15 cellular contexts compared by ENCODE assay signal in the genomic region with DNA sequence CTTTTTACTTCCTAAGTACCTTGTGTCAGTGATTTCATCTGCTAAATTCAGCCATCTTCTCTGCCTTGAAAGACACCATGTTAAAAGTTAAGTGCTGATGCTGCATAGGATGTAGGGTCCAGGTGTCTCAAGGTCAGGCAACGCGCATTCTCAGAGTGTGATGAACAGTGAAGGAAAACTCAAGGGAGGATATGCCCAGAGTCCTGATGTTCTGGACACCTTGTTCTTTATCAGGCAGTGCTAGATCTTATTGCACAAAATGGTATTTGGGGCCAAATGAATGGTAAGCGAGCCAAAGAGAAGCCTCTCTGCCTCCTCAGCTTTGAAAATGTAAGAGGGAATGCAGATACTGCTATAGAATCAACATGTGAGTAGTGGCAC.
DNase-seq lines count a peak whose midpoint lies in the region; ATAC-seq and TF ChIP-seq lines count a peak whose summit lies in the region.
"Had no signal": no experiment of that assay in that cellular context is flagged by ENCODE, and none has a peak within 500 bp of the region (broad histone marks: within the 10 kb centered on the region; RNA-seq: fewer than 3 reads in every experiment).

No MANE protein-coding gene starts in this region.

- H3K27ac ChIP-seq in CD4-positive, CD25-positive, alpha-beta regulatory T cell (ENCODE audit: insufficient read depth, low read length, poor library complexity, severe bottlenecking): no peak overlapping the region
- H3K27ac ChIP-seq in body of pancreas (peak overlapping the region in 3 of 4 donors; percentile 13 to 51 (median 26)), neutrophil (peak overlapping the region; percentile 84)
- H3K27ac ChIP-seq: epithelial cell of prostate, testis had no signal

- DNase-seq in DMS79 (lab: John Stamatoyannopoulos, UW): peak; percentile 54
- DNase-seq in DMS79 treated with DMSO at 0.1 percent for 48 hours (lab: John Stamatoyannopoulos, UW): no peak
- DNase-seq in CD4-positive, CD25-positive, alpha-beta regulatory T cell: no peak
- no peak for DNase-seq in body of pancreas
- DNase-seq: activated CD8-positive, alpha-beta T cell treated with anti-CD3 and anti-CD28 coated beads, Interleukin-2, amount 10 ng/mL, durations not matched to agents 7 days and 5 days; C1 segment of cervical spinal cord; left ventricle myocardium superior; testis had no signal

- peaks cover 4% of the 10 kb centered on the region for H3K27me3 Mint-ChIP-seq in CD4-positive, CD25-positive, alpha-beta regulatory T cell

- H3K27ac Mint-ChIP-seq in CD4-positive, CD25-positive, alpha-beta regulatory T cell: peak overlapping the region; percentile 0 to 81 (median 39)

- no peaks in the 10 kb centered on the region for H3K9me3 ChIP-seq in CD4-positive, CD25-positive, alpha-beta regulatory T cell (ENCODE audit: control insufficient read depth in 2 of 2, low read length in 2 of 2)
- H3K9me3 ChIP-seq in body of pancreas (no peaks in the 10 kb centered on the region), neutrophil (no peaks in the 10 kb centered on the region)
- H3K9me3 ChIP-seq: testis had no signal

- H3K27me3 ChIP-seq in CD4-positive, CD25-positive, alpha-beta regulatory T cell (ENCODE audit: control insufficient read depth, insufficient read depth, low read length): no peaks in the 10 kb centered on the region
- H3K27me3 ChIP-seq in body of pancreas (no peaks in the 10 kb centered on the region), neutrophil (no peaks in the 10 kb centered on the region)
- H3K27me3 ChIP-seq: testis had no signal

- H3K36me3 Mint-ChIP-seq in CD4-positive, CD25-positive, alpha-beta regulatory T cell: peaks cover 12% of the 10 kb centered on the region

- peaks cover 47 to 86% (median 66%) of the 10 kb centered on the region in 4 donors for H3K4me1 Mint-ChIP-seq in CD4-positive, CD25-positive, alpha-beta regulatory T cell

- peaks cover 2% of the 10 kb centered on the region for H3K36me3 ChIP-seq in CD4-positive, CD25-positive, alpha-beta regulatory T cell (ENCODE audit: control insufficient read depth, insufficient read depth, low read length)
- no peaks in the 10 kb centered on the region for H3K36me3 ChIP-seq in body of pancreas (replicated peaks in 1 of 2; ENCODE audit: insufficient read depth in 1 of 2, low read depth in 2 of 2)
- no peaks in the 10 kb centered on the region for H3K36me3 ChIP-seq in neutrophil

- no peak overlapping the region for H3K4me3 ChIP-seq in CD4-positive, CD25-positive, alpha-beta regulatory T cell (ENCODE audit: low read depth, low read length)
- H3K4me3 ChIP-seq in body of pancreas (no peak overlapping the region), neutrophil (ENCODE audit: low read depth in 1 of 2, low read length in 1 of 2) (no peak overlapping the region)
- H3K4me3 ChIP-seq: GM23338, testis had no signal

- no peak for TF ChIP-seq POLR2A in body of pancreas (IDR thresholded peaks at IDR 0.05)

- 47 to 58% methylated on average over 3 of the region's 3 CpGs for WGBS in body of pancreas, 2 donors

- TF ChIP-seq CTCF in body of pancreas (IDR thresholded peaks at IDR 0.05) (no peak), neutrophil (IDR thresholded peaks at IDR 0.05) (no peak)

- peaks cover 48% of the 10 kb centered on the region for H3K4me1 ChIP-seq in CD4-positive, CD25-positive, alpha-beta regulatory T cell (ENCODE audit: control insufficient read depth, insufficient read depth, low read length, poor library complexity, severe bottlenecking)
- H3K4me1 ChIP-seq in body of pancreas (peaks cover 46% of the 10 kb centered on the region), neutrophil (ENCODE audit: control insufficient read depth in 1 of 2, insufficient read depth in 1 of 2, low read depth in 1 of 2, low read length in 1 of 2) (peaks cover 45 to 52% of the 10 kb centered on the region in 2 experiments)

- H3K9me3 Mint-ChIP-seq in CD4-positive, CD25-positive, alpha-beta regulatory T cell: no peaks in the 10 kb centered on the region
- H3K9me3 Mint-ChIP-seq: activated T-helper 1 cell treated with anti-CD3 and anti-CD28 coated beads, Interleukin-12 subunit alpha, Interleukin-12 subunit beta, Interleukin-2, Interleukin-4 antibody, amounts not matched to agents 30 ng/mL and 10 ng/mL and 1 ng/mL, durations not matched to agents 14 hours and 24 hours and 36 hours; GM23338 had no signal

- no peak for ATAC-seq in CD4-positive, CD25-positive, alpha-beta regulatory T cell (ENCODE audit: low read depth in 2 of 2)
- ATAC-seq in body of pancreas: no peak
- no peak for ATAC-seq in GM21717 (IDR thresholded peaks at IDR 0.05; ENCODE audit: unreplicated experiment)
- ATAC-seq in HG02852 (IDR thresholded peaks at IDR 0.05; ENCODE audit: unreplicated experiment): no peak
- no peak for ATAC-seq in GM21576 (IDR thresholded peaks at IDR 0.05; ENCODE audit: unreplicated experiment)
- ATAC-seq: activated CD8-positive, alpha-beta T cell treated with anti-CD3 and anti-CD28 coated beads, Interleukin-2, amount 10 ng/mL, durations not matched to agents 7 days and 5 days; GM23338; left ventricle myocardium superior had no signal

- H3K4me3 Mint-ChIP-seq in CD4-positive, CD25-positive, alpha-beta regulatory T cell: peak overlapping the region in 1 of 4 donors; percentile 22
- H3K4me3 Mint-ChIP-seq: GM23338 had no signal

- intact Hi-C loops in body of pancreas (cut with DNase I): no loop called here
